In genomic region chr2:129181433-129181832, GRCh38 we compare ENCODE assay signal across 32 cellular contexts.
"Had no signal": no experiment of that assay in that cellular context is flagged by ENCODE, and none has a peak within 500 bp of the region (broad histone marks: within the 10 kb centered on the region; RNA-seq: fewer than 3 reads in every experiment).

No MANE protein-coding gene starts in this region.

- H3K27ac Mint-ChIP-seq: dendritic cell treated with granulocyte-macrophage colony-stimulating factor and Interleukin-4, amounts not matched to agents 40 ng/mL and 50 ng/mL, for 4 days; endodermal cell; memory B cell; mesothelial cell of epicardium; naive B cell; natural killer cell treated with Interleukin-12 subunit alpha and Interleukin-12 subunit beta and Interleukin-15 and Interleukin-18, amount 100 ng/mL, for 72 hours; progenitor cell of endocrine pancreas; stimulated activated effector memory CD8-positive, alpha-beta T cell treated with anti-CD3 and anti-CD28 coated beads, Interleukin-12 subunit alpha, Interleukin-12 subunit beta, amount 100 ng/mL, for 72 hours had no signal

- H3K27ac ChIP-seq: esophagus muscularis mucosa, foreskin keratinocyte, gastroesophageal sphincter, heart left ventricle, hepatocyte, neutrophil, parathyroid adenoma, right lobe of liver, stomach, thyroid gland, vagina had no signal

- FAIRE-seq: endothelial cell of umbilical vein, kidney had no signal

- H3K9ac ChIP-seq: parathyroid adenoma had no signal

- H3K9me3 Mint-ChIP-seq: dendritic cell treated with granulocyte-macrophage colony-stimulating factor and Interleukin-4, amounts not matched to agents 40 ng/mL and 50 ng/mL, for 4 days; endodermal cell; memory B cell; natural killer cell treated with Interleukin-12 subunit alpha and Interleukin-12 subunit beta and Interleukin-15 and Interleukin-18, amount 100 ng/mL, for 72 hours; neural crest cell; stimulated activated effector memory CD8-positive, alpha-beta T cell treated with anti-CD3 and anti-CD28 coated beads, Interleukin-12 subunit alpha, Interleukin-12 subunit beta, amount 100 ng/mL, for 72 hours had no signal

- H2AFZ ChIP-seq: hepatocyte, parathyroid adenoma had no signal

- H3K9me3 ChIP-seq: esophagus muscularis mucosa, gastroesophageal sphincter, heart left ventricle, mucosa of descending colon, neutrophil, right lobe of liver, stomach, thyroid gland, vagina had no signal

- H3K27me3 Mint-ChIP-seq: memory B cell had no signal

- H3K4me1 Mint-ChIP-seq: endodermal cell; memory B cell; naive B cell; stimulated activated effector memory CD8-positive, alpha-beta T cell treated with anti-CD3 and anti-CD28 coated beads, Interleukin-12 subunit alpha, Interleukin-12 subunit beta, amount 100 ng/mL, for 72 hours had no signal

- H3K36me3 Mint-ChIP-seq: memory B cell; mesothelial cell of epicardium; naive B cell; natural killer cell treated with Interleukin-12 subunit alpha and Interleukin-12 subunit beta and Interleukin-15 and Interleukin-18, amount 100 ng/mL, for 72 hours; stimulated activated effector memory CD8-positive, alpha-beta T cell treated with anti-CD3 and anti-CD28 coated beads, Interleukin-12 subunit alpha, Interleukin-12 subunit beta, amount 100 ng/mL, for 72 hours had no signal

- DNase-seq: effector CD8-positive, alpha-beta T cell; endodermal cell; foreskin keratinocyte; heart left ventricle; kidney; mucosa of descending colon; naive B cell; right lobe of liver; stimulated activated CD4-positive, alpha-beta T cell treated with anti-CD3 and anti-CD28 coated beads, Interleukin-12 subunit alpha, Interleukin-12 subunit beta, amount 100 ng/mL, for 4 hours; stimulated activated CD4-positive, alpha-beta T cell treated with anti-CD3 and anti-CD28 coated beads, Interleukin-1b, Interleukin-23, amount 100 ng/mL, for 48 hours; stimulated activated CD4-positive, alpha-beta T cell treated with anti-CD3 and anti-CD28 coated beads, Interleukin-4, amount 100 ng/mL, for 1 hour; stimulated activated naive CD4-positive, alpha-beta T cell treated with Interleukin-2 at 50 U/mL for 16 hours; stomach; thyroid gland; trophoblast cell had no signal

- H3K4me2 ChIP-seq: hepatocyte, smooth muscle cell had no signal

- H3K36me3 ChIP-seq: esophagus muscularis mucosa, gastroesophageal sphincter, heart left ventricle, neutrophil, right lobe of liver, stomach, thyroid gland, vagina had no signal

- H3K4me3 ChIP-seq: esophagus muscularis mucosa, gastroesophageal sphincter, heart left ventricle, hepatocyte, lung, mucosa of descending colon, right lobe of liver, smooth muscle cell, stomach, thyroid gland, vagina had no signal

- ATAC-seq: foreskin keratinocyte; gastroesophageal sphincter; heart left ventricle; left lobe of liver; mucosa of descending colon; natural killer cell treated with Interleukin-12 subunit alpha and Interleukin-12 subunit beta and Interleukin-15 and Interleukin-18, amount 100 ng/mL, for 72 hours; right lobe of liver; stimulated activated effector memory CD8-positive, alpha-beta T cell treated with anti-CD3 and anti-CD28 coated beads, Interleukin-12 subunit alpha, Interleukin-12 subunit beta, amount 100 ng/mL, for 72 hours had no signal

- H3K79me2 ChIP-seq: hepatocyte, parathyroid adenoma had no signal

- H3K4me3 Mint-ChIP-seq: dendritic cell treated with granulocyte-macrophage colony-stimulating factor and Interleukin-4, amounts not matched to agents 40 ng/mL and 50 ng/mL, for 4 days; endodermal cell; memory B cell; mesothelial cell of epicardium; naive B cell; natural killer cell treated with Interleukin-12 subunit alpha and Interleukin-12 subunit beta and Interleukin-15 and Interleukin-18, amount 100 ng/mL, for 72 hours; neural crest cell; stimulated activated effector memory CD8-positive, alpha-beta T cell treated with anti-CD3 and anti-CD28 coated beads, Interleukin-12 subunit alpha, Interleukin-12 subunit beta, amount 100 ng/mL, for 72 hours had no signal

- H3K4me1 ChIP-seq: esophagus muscularis mucosa, gastroesophageal sphincter, heart left ventricle, parathyroid adenoma, right lobe of liver, vagina had no signal

- H3K27me3 ChIP-seq: esophagus muscularis mucosa, foreskin keratinocyte, gastroesophageal sphincter, hepatocyte, neutrophil, right lobe of liver, stomach, thyroid gland, vagina had no signal
